ENCODE assay signal across 8 cellular contexts in the genomic region with DNA sequence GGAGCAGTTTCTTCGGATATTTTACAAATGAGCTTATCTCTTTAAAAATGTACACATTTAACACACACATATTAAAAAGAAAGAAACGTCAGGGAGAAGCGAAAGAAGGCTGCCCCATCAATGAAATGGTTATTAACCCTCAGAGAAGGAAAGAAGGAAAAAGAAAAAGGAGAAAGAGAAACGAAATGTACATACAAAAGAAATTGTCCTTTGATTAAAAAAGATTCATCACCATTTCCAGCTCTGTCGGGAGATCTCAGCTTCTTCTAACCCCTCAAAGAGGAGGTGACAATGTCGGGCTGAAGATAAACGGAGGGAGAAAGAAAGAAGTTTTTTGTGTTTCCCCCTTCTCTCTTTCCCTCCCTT. TPM values are rescaled to one million over a fixed set of nuclear protein-coding genes. Genes with fewer than 3 reads are reported as not detected.
DNase-seq lines count a peak whose midpoint lies in the region; ATAC-seq and TF ChIP-seq lines count a peak whose summit lies in the region.

No MANE protein-coding gene starts in this region.

- no peak for ATAC-seq in gastroesophageal sphincter
- no peak for ATAC-seq in GM19328 (IDR thresholded peaks at IDR 0.05; ENCODE audit: unreplicated experiment)

- H3K36me3 ChIP-seq in H7 (replicated peaks; ENCODE audit: control insufficient read depth, insufficient read depth, low read length) (no peaks in the 10 kb centered on the region), WERI-Rb-1 (peaks cover 4% of the 10 kb centered on the region), gastroesophageal sphincter (no peaks in the 10 kb centered on the region), skeletal muscle satellite cell (ENCODE audit: insufficient read depth, low read length) (peaks cover 4% of the 10 kb centered on the region)

- TF ChIP-seq CTCF in WERI-Rb-1 (IDR thresholded peaks at IDR 0.05; ENCODE audit: low read depth, low read length) (no peak), gastroesophageal sphincter (IDR thresholded peaks at IDR 0.05) (no peak), GM10266 (IDR thresholded peaks at IDR 0.05; ENCODE audit: control insufficient read depth, insufficient read depth, low read depth, missing control alignments) (no peak)

- WGBS in gastroesophageal sphincter (ENCODE audit: low coverage in 1 of 2), 2 donors = 1 to 3% methylated on average over 7 of the region's 7 CpGs

- TF ChIP-seq EP300 in gastroesophageal sphincter (IDR thresholded peaks at IDR 0.05) = no peak

- H3K4me1 ChIP-seq in gastroesophageal sphincter = peaks cover 0 to 40% (median 0%) of the 10 kb centered on the region in 3 donors
- H3K4me1 ChIP-seq in skeletal muscle satellite cell (ENCODE audit: control insufficient read depth, insufficient read depth, low read length) = peaks cover 17% of the 10 kb centered on the region

- H3K27ac ChIP-seq in WERI-Rb-1 (no peak overlapping the region), gastroesophageal sphincter (peak overlapping the region; percentile 92 to 99 (median 96))

- H3K9me3 ChIP-seq in WERI-Rb-1 (ENCODE audit: severe bottlenecking) = no peaks in the 10 kb centered on the region
- no peaks in the 10 kb centered on the region for H3K9me3 ChIP-seq in gastroesophageal sphincter
- H3K9me3 ChIP-seq in skeletal muscle satellite cell (replicated peaks; ENCODE audit: low read length) = no peaks in the 10 kb centered on the region

- H3K4me2 ChIP-seq in skeletal muscle satellite cell (ENCODE audit: low read length) = peak overlapping the region; percentile 92

- peaks cover 4% of the 10 kb centered on the region; the same call in 1 of the 2 replicates for H3K27me3 ChIP-seq in H7 (ENCODE audit: control insufficient read depth, insufficient read depth, low read length)
- no peaks in the 10 kb centered on the region for H3K27me3 ChIP-seq in WERI-Rb-1 (ENCODE audit: insufficient read depth, low read depth, severe bottlenecking)
- H3K27me3 ChIP-seq in gastroesophageal sphincter = no peaks in the 10 kb centered on the region
- no peaks in the 10 kb centered on the region for H3K27me3 ChIP-seq in skeletal muscle satellite cell (ENCODE audit: control insufficient read depth, insufficient read depth, low read length)

- peak overlapping the region; percentile 43 for H3K4me3 ChIP-seq in H7 (ENCODE audit: insufficient read depth, low read depth, low read length)
- peak overlapping the region; percentile 47 for H3K4me3 ChIP-seq in WERI-Rb-1 (ENCODE audit: low read depth, low read length)
- peak overlapping the region; percentile 81 to 99 for H3K4me3 ChIP-seq in gastroesophageal sphincter
- H3K4me3 ChIP-seq in skeletal muscle satellite cell (ENCODE audit: low read length) = peak overlapping the region; percentile 92

- no peak for DNase-seq in H7
- DNase-seq in WERI-Rb-1 = no peak
- no peak for DNase-seq in NOMO-1 (lab: John Stamatoyannopoulos, UW; ENCODE audit: unreplicated experiment in 2 of 2)
- DNase-seq in NCI-H1105 (lab: John Stamatoyannopoulos, UW) = no peak
- DNase-seq in GM10266 (ENCODE audit: extremely low spot score) = no peak

- no peak for TF ChIP-seq POLR2A in gastroesophageal sphincter (IDR thresholded peaks at IDR 0.05)

- peak overlapping the region; percentile 88 for H3K9ac ChIP-seq in skeletal muscle satellite cell (ENCODE audit: low read depth, low read length)

RNA-seq across cellular contexts. Expression of gene IKZF2, which starts 1.5 kb away (rescaled TPM):
- total RNA-seq in H7 (2014; rRNA removed; shearing (Covaris generic)) = 0.97 and 2.3 TPM in 2 replicates
- 10 to 100 TPM in 2 of 4 donors, 1 to 10 TPM in 2; 4.2 to 11.6 (median 9.6) TPM for total RNA-seq in gastroesophageal sphincter
- 22.3 and 25.1 TPM in 2 replicates for total RNA-seq in skeletal muscle satellite cell (2012; rRNA removed)
